ENCODE assay signal across 5 cellular contexts in genomic region chr20:25517124-25517523, GRCh38.
"Had no signal": no experiment of that assay in that cellular context is flagged by ENCODE, and none has a peak within 500 bp of the region (broad histone marks: within the 10 kb centered on the region; RNA-seq: fewer than 3 reads in every experiment).

No MANE protein-coding gene starts in this region.

- H3K4me3 Mint-ChIP-seq: GM23338, H9 had no signal

- ATAC-seq: GM23338, HepG2 had no signal

- H3K27ac Mint-ChIP-seq: GM23338, H9 had no signal

- DNase-seq: H9, HCEC 1CT, IMR-90 had no signal
